In the genomic region with DNA sequence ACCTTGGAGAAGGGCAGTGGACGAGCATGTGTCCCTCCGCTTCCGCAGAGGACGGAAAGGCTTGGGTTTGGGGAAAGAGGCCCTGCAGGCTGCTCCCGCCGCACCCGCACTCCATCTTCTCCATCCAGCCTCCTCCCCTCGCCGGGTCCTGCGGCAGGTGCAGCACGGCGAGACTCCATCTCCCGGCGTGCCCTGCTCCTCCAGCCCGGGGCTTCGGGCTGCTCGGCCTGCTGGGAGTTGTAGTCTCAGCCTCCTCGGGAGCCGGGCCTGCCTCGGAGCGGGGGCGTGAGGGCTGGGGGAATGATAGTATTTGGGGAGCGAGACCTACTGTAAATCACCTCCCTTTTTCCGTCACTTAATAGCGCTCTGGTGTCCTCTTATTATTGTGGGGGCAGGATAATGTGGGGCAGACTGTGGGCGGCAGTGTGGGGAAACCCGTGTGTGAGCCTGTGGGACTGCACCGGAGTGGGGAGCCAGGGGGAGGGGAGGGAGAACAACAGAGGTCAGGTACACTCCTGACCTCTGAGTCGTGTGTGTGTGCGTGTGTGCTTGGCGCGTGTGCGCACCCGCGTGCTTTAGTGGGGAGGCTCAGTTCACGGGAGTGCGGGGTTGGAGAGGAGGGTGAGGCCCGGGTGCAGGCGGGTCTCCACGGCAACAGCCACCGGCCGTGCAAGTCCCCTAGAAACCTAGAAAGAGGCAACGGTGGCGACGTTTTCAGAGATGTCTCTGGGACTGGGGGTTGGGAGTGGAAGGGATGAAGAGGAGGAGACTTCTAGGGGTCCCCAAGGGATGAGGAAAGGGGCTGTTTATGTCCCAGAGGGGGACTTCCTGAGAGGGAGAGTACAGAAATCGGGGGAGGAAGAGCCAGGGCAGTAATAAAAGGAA, we compare ENCODE assay signal across 1 cellular context.
A peak's percentile ranks its signal among the peaks of the same experiment; 100 is the strongest.
TF ChIP-seq lines count a peak whose summit lies in the region.

No MANE protein-coding gene starts in this region.

TF ChIP-seq in H1, 55 proteins besides CTCF, POLR2A, EP300 and RAD21:
- TF ChIP-seq CTBP2 (IDR thresholded peaks at IDR 0.05; ENCODE audit: borderline replicate concordance, insufficient read depth, insufficient read length, low read length) = peak; percentile 71
- no peak for TF ChIP-seq JUN (IDR thresholded peaks at IDR 0.05; ENCODE audit: low read depth, low read length)
- TF ChIP-seq ZNF274 (IDR thresholded peaks at IDR 0.05; ENCODE audit: borderline replicate concordance, extremely low read depth, low read length) = no peak
- peak; percentile 94 for TF ChIP-seq SIX5 (IDR thresholded peaks at IDR 0.05; ENCODE audit: low read depth, low read length)
- TF ChIP-seq NANOG (IDR thresholded peaks at IDR 0.05; ENCODE audit: insufficient read depth, low read depth, low read length, poor library complexity, severe bottlenecking) = no peak
- 0 out of 2 replicates have a peak, but pooled peaks have one; percentile 45 for TF ChIP-seq TAF1 (IDR thresholded peaks at IDR 0.05; ENCODE audit: low read depth, low read length)
- TF ChIP-seq KDM4A (IDR thresholded peaks at IDR 0.05; ENCODE audit: low read depth, low read length, severe bottlenecking) = peak; percentile 99
- TF ChIP-seq GABPA (IDR thresholded peaks at IDR 0.05; ENCODE audit: borderline replicate concordance, insufficient read depth, low read length) = no peak
- peak; percentile 23 for TF ChIP-seq SAP30 (IDR thresholded peaks at IDR 0.05; ENCODE audit: insufficient read depth, insufficient replicate concordance, low read length)
- TF ChIP-seq SUZ12 (IDR thresholded peaks at IDR 0.05; ENCODE audit: low read length) = 0 out of 2 replicates have a peak, but pooled peaks have one; percentile 26
- TF ChIP-seq BCL11A (IDR thresholded peaks at IDR 0.05; ENCODE audit: low read depth in 2 of 2, low read length in 2 of 2) = no peak
- TF ChIP-seq TEAD4 (IDR thresholded peaks at IDR 0.05; ENCODE audit: low read depth, low read length) = no peak
- TF ChIP-seq BACH1 (IDR thresholded peaks at IDR 0.05; ENCODE audit: low read length) = peak; percentile 26; the same call in 1 of the 2 replicates
- no peak for TF ChIP-seq SIRT6 (IDR thresholded peaks at IDR 0.05; ENCODE audit: low read length)
- TF ChIP-seq CBX8 (IDR thresholded peaks at IDR 0.05; ENCODE audit: borderline replicate concordance, low read depth, low read length) = no peak
- TF ChIP-seq, protein P1, sequence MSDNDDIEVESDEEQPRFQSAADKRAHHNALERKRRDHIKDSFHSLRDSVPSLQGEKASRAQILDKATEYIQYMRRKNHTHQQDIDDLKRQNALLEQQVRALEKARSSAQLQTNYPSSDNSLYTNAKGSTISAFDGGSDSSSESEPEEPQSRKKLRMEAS (IDR thresholded peaks at IDR 0.05) = peak; percentile 37
- TF ChIP-seq CREB1 (IDR thresholded peaks at IDR 0.05) = peak; percentile 46
- no peak; the same call in 1 of the 2 replicates for TF ChIP-seq PHF8 (conservative IDR thresholded peaks at IDR 0.05; ENCODE audit: low read depth, low read length)
- TF ChIP-seq RBBP5 (IDR thresholded peaks at IDR 0.05; ENCODE audit: borderline replicate concordance, low read depth, low read length) = peak; percentile 87
- TF ChIP-seq, protein P2, sequence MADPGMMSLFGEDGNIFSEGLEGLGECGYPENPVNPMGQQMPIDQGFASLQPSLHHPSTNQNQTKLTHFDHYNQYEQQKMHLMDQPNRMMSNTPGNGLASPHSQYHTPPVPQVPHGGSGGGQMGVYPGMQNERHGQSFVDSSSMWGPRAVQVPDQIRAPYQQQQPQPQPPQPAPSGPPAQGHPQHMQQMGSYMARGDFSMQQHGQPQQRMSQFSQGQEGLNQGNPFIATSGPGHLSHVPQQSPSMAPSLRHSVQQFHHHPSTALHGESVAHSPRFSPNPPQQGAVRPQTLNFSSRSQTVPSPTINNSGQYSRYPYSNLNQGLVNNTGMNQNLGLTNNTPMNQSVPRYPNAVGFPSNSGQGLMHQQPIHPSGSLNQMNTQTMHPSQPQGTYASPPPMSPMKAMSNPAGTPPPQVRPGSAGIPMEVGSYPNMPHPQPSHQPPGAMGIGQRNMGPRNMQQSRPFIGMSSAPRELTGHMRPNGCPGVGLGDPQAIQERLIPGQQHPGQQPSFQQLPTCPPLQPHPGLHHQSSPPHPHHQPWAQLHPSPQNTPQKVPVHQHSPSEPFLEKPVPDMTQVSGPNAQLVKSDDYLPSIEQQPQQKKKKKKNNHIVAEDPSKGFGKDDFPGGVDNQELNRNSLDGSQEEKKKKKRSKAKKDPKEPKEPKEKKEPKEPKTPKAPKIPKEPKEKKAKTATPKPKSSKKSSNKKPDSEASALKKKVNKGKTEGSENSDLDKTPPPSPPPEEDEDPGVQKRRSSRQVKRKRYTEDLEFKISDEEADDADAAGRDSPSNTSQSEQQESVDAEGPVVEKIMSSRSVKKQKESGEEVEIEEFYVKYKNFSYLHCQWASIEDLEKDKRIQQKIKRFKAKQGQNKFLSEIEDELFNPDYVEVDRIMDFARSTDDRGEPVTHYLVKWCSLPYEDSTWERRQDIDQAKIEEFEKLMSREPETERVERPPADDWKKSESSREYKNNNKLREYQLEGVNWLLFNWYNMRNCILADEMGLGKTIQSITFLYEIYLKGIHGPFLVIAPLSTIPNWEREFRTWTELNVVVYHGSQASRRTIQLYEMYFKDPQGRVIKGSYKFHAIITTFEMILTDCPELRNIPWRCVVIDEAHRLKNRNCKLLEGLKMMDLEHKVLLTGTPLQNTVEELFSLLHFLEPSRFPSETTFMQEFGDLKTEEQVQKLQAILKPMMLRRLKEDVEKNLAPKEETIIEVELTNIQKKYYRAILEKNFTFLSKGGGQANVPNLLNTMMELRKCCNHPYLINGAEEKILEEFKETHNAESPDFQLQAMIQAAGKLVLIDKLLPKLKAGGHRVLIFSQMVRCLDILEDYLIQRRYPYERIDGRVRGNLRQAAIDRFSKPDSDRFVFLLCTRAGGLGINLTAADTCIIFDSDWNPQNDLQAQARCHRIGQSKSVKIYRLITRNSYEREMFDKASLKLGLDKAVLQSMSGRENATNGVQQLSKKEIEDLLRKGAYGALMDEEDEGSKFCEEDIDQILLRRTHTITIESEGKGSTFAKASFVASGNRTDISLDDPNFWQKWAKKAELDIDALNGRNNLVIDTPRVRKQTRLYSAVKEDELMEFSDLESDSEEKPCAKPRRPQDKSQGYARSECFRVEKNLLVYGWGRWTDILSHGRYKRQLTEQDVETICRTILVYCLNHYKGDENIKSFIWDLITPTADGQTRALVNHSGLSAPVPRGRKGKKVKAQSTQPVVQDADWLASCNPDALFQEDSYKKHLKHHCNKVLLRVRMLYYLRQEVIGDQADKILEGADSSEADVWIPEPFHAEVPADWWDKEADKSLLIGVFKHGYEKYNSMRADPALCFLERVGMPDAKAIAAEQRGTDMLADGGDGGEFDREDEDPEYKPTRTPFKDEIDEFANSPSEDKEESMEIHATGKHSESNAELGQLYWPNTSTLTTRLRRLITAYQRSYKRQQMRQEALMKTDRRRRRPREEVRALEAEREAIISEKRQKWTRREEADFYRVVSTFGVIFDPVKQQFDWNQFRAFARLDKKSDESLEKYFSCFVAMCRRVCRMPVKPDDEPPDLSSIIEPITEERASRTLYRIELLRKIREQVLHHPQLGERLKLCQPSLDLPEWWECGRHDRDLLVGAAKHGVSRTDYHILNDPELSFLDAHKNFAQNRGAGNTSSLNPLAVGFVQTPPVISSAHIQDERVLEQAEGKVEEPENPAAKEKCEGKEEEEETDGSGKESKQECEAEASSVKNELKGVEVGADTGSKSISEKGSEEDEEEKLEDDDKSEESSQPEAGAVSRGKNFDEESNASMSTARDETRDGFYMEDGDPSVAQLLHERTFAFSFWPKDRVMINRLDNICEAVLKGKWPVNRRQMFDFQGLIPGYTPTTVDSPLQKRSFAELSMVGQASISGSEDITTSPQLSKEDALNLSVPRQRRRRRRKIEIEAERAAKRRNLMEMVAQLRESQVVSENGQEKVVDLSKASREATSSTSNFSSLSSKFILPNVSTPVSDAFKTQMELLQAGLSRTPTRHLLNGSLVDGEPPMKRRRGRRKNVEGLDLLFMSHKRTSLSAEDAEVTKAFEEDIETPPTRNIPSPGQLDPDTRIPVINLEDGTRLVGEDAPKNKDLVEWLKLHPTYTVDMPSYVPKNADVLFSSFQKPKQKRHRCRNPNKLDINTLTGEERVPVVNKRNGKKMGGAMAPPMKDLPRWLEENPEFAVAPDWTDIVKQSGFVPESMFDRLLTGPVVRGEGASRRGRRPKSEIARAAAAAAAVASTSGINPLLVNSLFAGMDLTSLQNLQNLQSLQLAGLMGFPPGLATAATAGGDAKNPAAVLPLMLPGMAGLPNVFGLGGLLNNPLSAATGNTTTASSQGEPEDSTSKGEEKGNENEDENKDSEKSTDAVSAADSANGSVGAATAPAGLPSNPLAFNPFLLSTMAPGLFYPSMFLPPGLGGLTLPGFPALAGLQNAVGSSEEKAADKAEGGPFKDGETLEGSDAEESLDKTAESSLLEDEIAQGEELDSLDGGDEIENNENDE (IDR thresholded peaks at IDR 0.05; ENCODE audit: insufficient replicate concordance, low read length) = no peak
- TF ChIP-seq SIN3A (conservative IDR thresholded peaks at IDR 0.05 in 1 of 2, IDR thresholded peaks at IDR 0.05 in 1 of 2; ENCODE audit: low read depth in 1 of 2, low read length in 2 of 2) = 0 out of 4 replicates have a peak, but pooled peaks of 1 of the 2 experiments have one; percentile 39
- no peak for TF ChIP-seq EZH2 (IDR thresholded peaks at IDR 0.05; ENCODE audit: low read depth, low read length, severe bottlenecking)
- no peak for TF ChIP-seq KDM5A (IDR thresholded peaks at IDR 0.05; ENCODE audit: low read length)
- 0 out of 2 replicates have a peak, but pooled peaks have one; percentile 2 for TF ChIP-seq CHD2 (IDR thresholded peaks at IDR 0.05; ENCODE audit: low read length)
- TF ChIP-seq, protein P3, sequence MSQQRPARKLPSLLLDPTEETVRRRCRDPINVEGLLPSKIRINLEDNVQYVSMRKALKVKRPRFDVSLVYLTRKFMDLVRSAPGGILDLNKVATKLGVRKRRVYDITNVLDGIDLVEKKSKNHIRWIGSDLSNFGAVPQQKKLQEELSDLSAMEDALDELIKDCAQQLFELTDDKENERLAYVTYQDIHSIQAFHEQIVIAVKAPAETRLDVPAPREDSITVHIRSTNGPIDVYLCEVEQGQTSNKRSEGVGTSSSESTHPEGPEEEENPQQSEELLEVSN (IDR thresholded peaks at IDR 0.05) = no peak
- peak; percentile 95 for TF ChIP-seq EGR1 (IDR thresholded peaks at IDR 0.05; ENCODE audit: borderline replicate concordance, low read depth, low read length)
- TF ChIP-seq, protein P4, sequence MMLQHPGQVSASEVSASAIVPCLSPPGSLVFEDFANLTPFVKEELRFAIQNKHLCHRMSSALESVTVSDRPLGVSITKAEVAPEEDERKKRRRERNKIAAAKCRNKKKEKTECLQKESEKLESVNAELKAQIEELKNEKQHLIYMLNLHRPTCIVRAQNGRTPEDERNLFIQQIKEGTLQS (IDR thresholded peaks at IDR 0.05; ENCODE audit: insufficient read depth, low read depth, low read length) = 0 out of 2 replicates have a peak, but pooled peaks have one; percentile 4
- peak; percentile 96 for TF ChIP-seq ASH2L (IDR thresholded peaks at IDR 0.05; ENCODE audit: low read length)
- TF ChIP-seq HDAC2 (IDR thresholded peaks at IDR 0.05; ENCODE audit: borderline replicate concordance in 1 of 2, low read depth in 2 of 2, low read length in 2 of 2) = 0 out of 4 replicates have a peak, but pooled peaks of 1 of the 2 experiments have one; percentile 57
- no peak for TF ChIP-seq RFX5 (IDR thresholded peaks at IDR 0.05; ENCODE audit: borderline replicate concordance, low read depth, low read length)
TF ChIP-seq in H1: peak in this region for 16.
